ENCODE assay signal across 12 cellular contexts in the genomic region with DNA sequence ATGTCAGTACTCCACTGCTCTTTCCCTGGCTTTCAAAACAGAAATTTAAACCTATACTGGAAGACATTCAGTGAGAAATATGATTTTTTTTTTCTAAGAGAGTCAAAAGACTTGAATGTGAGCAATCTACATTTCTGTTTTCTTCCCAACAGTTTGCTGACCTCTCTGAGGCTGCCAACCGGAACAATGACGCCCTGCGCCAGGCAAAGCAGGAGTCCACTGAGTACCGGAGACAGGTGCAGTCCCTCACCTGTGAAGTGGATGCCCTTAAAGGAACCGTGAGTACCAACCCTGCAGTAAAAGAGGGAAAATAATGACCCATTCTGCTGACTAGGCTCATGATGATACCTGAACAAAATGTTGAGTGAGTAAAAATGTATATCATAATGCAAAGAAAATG. TPM values are rescaled to one million over a fixed set of nuclear protein-coding genes. Genes with fewer than 3 reads are reported as not detected.
DNase-seq lines count a peak whose midpoint lies in the region; ATAC-seq, FAIRE-seq and TF ChIP-seq lines count a peak whose summit lies in the region.
"Had no signal": no experiment of that assay in that cellular context is flagged by ENCODE, and none has a peak within 500 bp of the region (broad histone marks: within the 10 kb centered on the region; RNA-seq: fewer than 3 reads in every experiment).

No MANE protein-coding gene starts in this region.

- no peaks in the 10 kb centered on the region for H3K27me3 Mint-ChIP-seq in activated CD4-positive, alpha-beta T cell treated with anti-CD3 and anti-CD28 coated beads, Interleukin-2, amount 10 ng/mL, durations not matched to agents 7 days and 5 days
- H3K27me3 Mint-ChIP-seq in activated naive CD8-positive, alpha-beta T cell treated with anti-CD3 and anti-CD28 coated beads, Interleukin-2, amount 10 ng/mL, durations not matched to agents 7 days and 5 days: no peaks in the 10 kb centered on the region

- peak overlapping the region; percentile 50 for H3K27ac Mint-ChIP-seq in activated CD4-positive, alpha-beta T cell treated with anti-CD3 and anti-CD28 coated beads, Interleukin-2, amount 10 ng/mL, durations not matched to agents 7 days and 5 days
- H3K27ac Mint-ChIP-seq in activated naive CD8-positive, alpha-beta T cell treated with anti-CD3 and anti-CD28 coated beads, Interleukin-2, amount 10 ng/mL, durations not matched to agents 7 days and 5 days: peak overlapping the region; percentile 44

- H3K9me3 ChIP-seq in lower lobe of right lung (no peaks in the 10 kb centered on the region), thyroid gland (no peaks in the 10 kb centered on the region)

- H3K27me3 ChIP-seq in lower lobe of right lung (ENCODE audit: low read depth) (no peaks in the 10 kb centered on the region), thyroid gland (no peaks in the 10 kb centered on the region)

- H3K9me3 Mint-ChIP-seq in activated CD4-positive, alpha-beta T cell treated with anti-CD3 and anti-CD28 coated beads, Interleukin-2, amount 10 ng/mL, durations not matched to agents 7 days and 5 days: no peaks in the 10 kb centered on the region
- H3K9me3 Mint-ChIP-seq in activated naive CD8-positive, alpha-beta T cell treated with anti-CD3 and anti-CD28 coated beads, Interleukin-2, amount 10 ng/mL, durations not matched to agents 7 days and 5 days: no peaks in the 10 kb centered on the region

- POLR2A ChIA-PET in activated CD4-positive, alpha-beta T cell treated with anti-CD3 and anti-CD28 coated beads, Interleukin-2, amount 10 ng/mL, durations not matched to agents 7 days and 5 days (lab: Charles Lee): interaction anchor here (0.6 kb wide), 1 partner anchor 44 kb away, joined by 3 read pairs; no protein-coding TSS in a partner anchor
- POLR2A ChIA-PET in activated naive CD8-positive, alpha-beta T cell treated with anti-CD3 and anti-CD28 coated beads, Interleukin-2, amount 10 ng/mL, durations not matched to agents 7 days and 5 days (lab: Charles Lee): interaction anchor here (1.2 kb wide), 1 partner anchor 34 kb away, joined by 3 read pairs; no protein-coding TSS in a partner anchor

- no peak for FAIRE-seq in frontal cortex (lab: Jason Lieb, UNC)

- no peak for TF ChIP-seq CTCF in lower lobe of right lung (IDR thresholded peaks at IDR 0.05)
- TF ChIP-seq CTCF in thyroid gland (IDR thresholded peaks at IDR 0.05): no peak

- H3K4me1 Mint-ChIP-seq in activated CD4-positive, alpha-beta T cell treated with anti-CD3 and anti-CD28 coated beads, Interleukin-2, amount 10 ng/mL, durations not matched to agents 7 days and 5 days: peaks cover 60% of the 10 kb centered on the region
- H3K4me1 Mint-ChIP-seq in activated naive CD8-positive, alpha-beta T cell treated with anti-CD3 and anti-CD28 coated beads, Interleukin-2, amount 10 ng/mL, durations not matched to agents 7 days and 5 days: peaks cover 44% of the 10 kb centered on the region

- no peak for DNase-seq in activated CD4-positive, alpha-beta T cell treated with anti-CD3 and anti-CD28 coated beads, Interleukin-2, amount 10 ng/mL, durations not matched to agents 7 days and 5 days
- no peak for DNase-seq in activated CD4-positive, alpha-beta T cell treated with anti-CD3 and anti-CD28 coated beads for 48 hours
- DNase-seq in activated naive CD8-positive, alpha-beta T cell treated with anti-CD3 and anti-CD28 coated beads, Interleukin-2, amount 10 ng/mL, durations not matched to agents 7 days and 5 days: no peak
- DNase-seq in lower lobe of right lung (no peak), thyroid gland (peak; percentile 55 to 63), NCI-H2107 (lab: John Stamatoyannopoulos, UW) (no peak), frontal cortex (ENCODE audit: low spot score in 2 of 2) (no peak), DMS 273 (lab: John Stamatoyannopoulos, UW; ENCODE audit: unreplicated experiment) (no peak)
- DNase-seq: activated gamma-delta T cell, NCI-H526 treated with DMSO at 0.1 percent for 48 hours, trophoblast cell had no signal

- no peak for TF ChIP-seq POLR2A in thyroid gland (IDR thresholded peaks at IDR 0.05)

- WGBS in thyroid gland, 2 donors: 34 to 41% methylated on average over 5 of the region's 5 CpGs

- H3K27ac ChIP-seq in lower lobe of right lung: peak overlapping the region; percentile 61
- peak overlapping the region; percentile 53 to 99 (median 99) for H3K27ac ChIP-seq in thyroid gland

- CTCF ChIA-PET in activated CD4-positive, alpha-beta T cell treated with anti-CD3 and anti-CD28 coated beads, Interleukin-2, amount 10 ng/mL, durations not matched to agents 7 days and 5 days (lab: Charles Lee): interaction anchor here (2.5 kb wide), 1 partner anchor 20 kb away, joined by 5 read pairs; no protein-coding TSS in a partner anchor

- H3K4me3 ChIP-seq in lower lobe of right lung (no peak overlapping the region), thyroid gland (replicated peaks in 1 of 3) (peak overlapping the region in 1 of 3 donors; percentile 14)

- intact Hi-C loops in lower lobe of right lung (cut with DNase I): no loop called here
- intact Hi-C loops in thyroid gland (cut with DNase I): no loop called here

- peak overlapping the region; percentile 55 for H3K4me3 Mint-ChIP-seq in activated CD4-positive, alpha-beta T cell treated with anti-CD3 and anti-CD28 coated beads, Interleukin-2, amount 10 ng/mL, durations not matched to agents 7 days and 5 days
- H3K4me3 Mint-ChIP-seq in activated naive CD8-positive, alpha-beta T cell treated with anti-CD3 and anti-CD28 coated beads, Interleukin-2, amount 10 ng/mL, durations not matched to agents 7 days and 5 days: peak overlapping the region; percentile 45

- peaks cover 63% of the 10 kb centered on the region for H3K4me1 ChIP-seq in lower lobe of right lung
- H3K4me1 ChIP-seq in thyroid gland: peaks cover 53 to 61% of the 10 kb centered on the region in 2 donors

- ATAC-seq in activated naive CD8-positive, alpha-beta T cell treated with anti-CD3 and anti-CD28 coated beads, Interleukin-2, amount 10 ng/mL, durations not matched to agents 7 days and 5 days (ENCODE audit: low read depth): no peak
- ATAC-seq in lower lobe of right lung: no peak
- ATAC-seq: esophagus mucosa had no signal

- H3K36me3 ChIP-seq in lower lobe of right lung (peaks cover 78% of the 10 kb centered on the region), thyroid gland (peaks cover 73% of the 10 kb centered on the region in 2 donors)

- peaks cover 77% of the 10 kb centered on the region for H3K36me3 Mint-ChIP-seq in activated CD4-positive, alpha-beta T cell treated with anti-CD3 and anti-CD28 coated beads, Interleukin-2, amount 10 ng/mL, durations not matched to agents 7 days and 5 days (ENCODE audit: low read depth)
- H3K36me3 Mint-ChIP-seq in activated naive CD8-positive, alpha-beta T cell treated with anti-CD3 and anti-CD28 coated beads, Interleukin-2, amount 10 ng/mL, durations not matched to agents 7 days and 5 days: peaks cover 61% of the 10 kb centered on the region

RNA-seq across cellular contexts. Expression of a gene that starts 6.5 kb away (rescaled TPM):
- 1,000 to 10,000 TPM; 2,713 to 2,904 TPM for total RNA-seq in activated CD4-positive, alpha-beta T cell treated with anti-CD3 and anti-CD28 coated beads, Interleukin-2, amount 10 ng/mL, durations not matched to agents 7 days and 5 days
- total RNA-seq in activated naive CD8-positive, alpha-beta T cell treated with anti-CD3 and anti-CD28 coated beads, Interleukin-2, amount 10 ng/mL, durations not matched to agents 7 days and 5 days: 1,000 to 10,000 TPM; 1,681 to 1,738 TPM
- 1,797 TPM for total RNA-seq in lower lobe of right lung
- 1,000 to 10,000 TPM; 2,201 to 4,711 (median 2,567) TPM for total RNA-seq in thyroid gland
- total RNA-seq in frontal cortex: 191 TPM

RNA-seq across cellular contexts. Expression of a gene that starts 33.1 kb away (rescaled TPM):
- total RNA-seq in activated CD4-positive, alpha-beta T cell treated with anti-CD3 and anti-CD28 coated beads, Interleukin-2, amount 10 ng/mL, durations not matched to agents 7 days and 5 days: 10 to 100 TPM; 14.1 to 17.2 TPM
- total RNA-seq in activated naive CD8-positive, alpha-beta T cell treated with anti-CD3 and anti-CD28 coated beads, Interleukin-2, amount 10 ng/mL, durations not matched to agents 7 days and 5 days: 10 to 100 TPM; 15.3 to 17.1 TPM
- 7.9 TPM for total RNA-seq in lower lobe of right lung
- total RNA-seq in thyroid gland: 10 to 100 TPM; 29.4 to 39.7 (median 31.7) TPM
- total RNA-seq in frontal cortex: 28.1 TPM

Comparison
In these comparisons a context has a peak if more than half of its experiments do, and no peak if none do; other contexts are left out.
1. DNase-seq: peak in thyroid gland (2 of 2); none in activated CD4-positive, alpha-beta T cell treated with anti-CD3 and anti-CD28 coated beads, Interleukin-2, amount 10 ng/mL, durations not matched to agents 7 days and 5 days (single experiment), activated CD4-positive, alpha-beta T cell treated with anti-CD3 and anti-CD28 coated beads for 48 hours (single experiment), activated naive CD8-positive, alpha-beta T cell treated with anti-CD3 and anti-CD28 coated beads, Interleukin-2, amount 10 ng/mL, durations not matched to agents 7 days and 5 days (single experiment), lower lobe of right lung (single experiment), NCI-H2107 (single experiment), frontal cortex (0 of 2) and DMS 273 (single experiment).